In genomic region chr3:196711838-196712513, GRCh38 we compare ENCODE assay signal across 8 cellular contexts. TPM values are rescaled to one million over a fixed set of nuclear protein-coding genes. Genes with fewer than 3 reads are reported as not detected.
DNase-seq lines count a peak whose midpoint lies in the region; ATAC-seq lines count a peak whose summit lies in the region.

Gene CEP19 (minus strand): TSS chr3:196712250. CDS start chr3:196708657, 3,593 bp downstream.
Gene PIGX (plus strand): TSS chr3:196712377.

- H3K36me3 Mint-ChIP-seq in CD4-positive, alpha-beta memory T cell, result peaks cover 5 to 7% of the 10 kb centered on the region in 2 donors
- H3K36me3 Mint-ChIP-seq in activated CD8-positive, alpha-beta T cell treated with anti-CD3 and anti-CD28 coated beads, Interleukin-2, amount 10 ng/mL, durations not matched to agents 7 days and 5 days (ENCODE audit: low read depth), result peaks cover 16% of the 10 kb centered on the region
- H3K36me3 Mint-ChIP-seq in memory B cell, result no peaks in the 10 kb centered on the region

- peak within 1 kb of the TSS; percentile 93 to 100 (median 99) for H3K27ac Mint-ChIP-seq in CD4-positive, alpha-beta memory T cell
- H3K27ac Mint-ChIP-seq in activated CD8-positive, alpha-beta T cell treated with anti-CD3 and anti-CD28 coated beads, Interleukin-2, amount 10 ng/mL, durations not matched to agents 7 days and 5 days, result peak within 1 kb of the TSS; percentile 91
- H3K27ac Mint-ChIP-seq in memory B cell, result peak within 1 kb of the TSS; percentile 100

- no peaks in the 10 kb centered on the region for H3K27me3 Mint-ChIP-seq in CD4-positive, alpha-beta memory T cell
- no peaks in the 10 kb centered on the region for H3K27me3 Mint-ChIP-seq in activated CD8-positive, alpha-beta T cell treated with anti-CD3 and anti-CD28 coated beads, Interleukin-2, amount 10 ng/mL, durations not matched to agents 7 days and 5 days (ENCODE audit: low read depth)
- no peaks in the 10 kb centered on the region for H3K27me3 Mint-ChIP-seq in memory B cell

- CTCF ChIA-PET in CD4-positive, alpha-beta memory T cell (lab: Charles Lee; ENCODE audit: partially characterized antibody), result interaction anchor here (1.3 to 1.9 kb wide), 2 partner anchors 80 to 103 kb away, joined by 3 to 9 read pairs; no protein-coding TSS in a partner anchor
- CTCF ChIA-PET in activated CD8-positive, alpha-beta T cell treated with anti-CD3 and anti-CD28 coated beads, Interleukin-2, amount 10 ng/mL, durations not matched to agents 7 days and 5 days (lab: Charles Lee), result interaction anchor here (1.0 to 1.1 kb wide), 3 partner anchors 27 to 102 kb away, joined by 3 to 6 read pairs (median 3); partner anchors contain the start of gene PAK2

- H3K4me3 Mint-ChIP-seq in CD4-positive, alpha-beta memory T cell, result peak within 1 kb of the TSS; percentile 85 to 98 (median 96)
- peak within 1 kb of the TSS; percentile 86 for H3K4me3 Mint-ChIP-seq in activated CD8-positive, alpha-beta T cell treated with anti-CD3 and anti-CD28 coated beads, Interleukin-2, amount 10 ng/mL, durations not matched to agents 7 days and 5 days
- H3K4me3 Mint-ChIP-seq in memory B cell, result peak within 1 kb of the TSS; percentile 91

- H3K4me1 ChIP-seq in CD4-positive, alpha-beta memory T cell (ENCODE audit: insufficient read depth, low read length), result peaks cover 21% of the 10 kb centered on the region

- H3K9me3 ChIP-seq in CD4-positive, alpha-beta memory T cell (ENCODE audit: control insufficient read depth in 1 of 2, low read length in 2 of 2), result no peaks in the 10 kb centered on the region

- peak within 1 kb of the TSS; percentile 99 for H3K27ac ChIP-seq in CD4-positive, alpha-beta memory T cell (ENCODE audit: low read depth, low read length)

- peak; percentile 77 for ATAC-seq in GM19452 (IDR thresholded peaks at IDR 0.05; ENCODE audit: unreplicated experiment)
- peak; percentile 80 for ATAC-seq in HG03571 (IDR thresholded peaks at IDR 0.05; ENCODE audit: unreplicated experiment)
- ATAC-seq in activated CD8-positive, alpha-beta T cell treated with anti-CD3 and anti-CD28 coated beads, Interleukin-2, amount 10 ng/mL, durations not matched to agents 7 days and 5 days, result peak; percentile 87
- peak; percentile 79 for ATAC-seq in memory B cell (ENCODE audit: low read depth)

- peak; percentile 93 to 98 (median 96) for DNase-seq in CD4-positive, alpha-beta memory T cell
- DNase-seq in NCI-H82 (lab: John Stamatoyannopoulos, UW) (peak; percentile 95), memory B cell (ENCODE audit: low spot score in 2 of 2) (peak; percentile 91 to 95)
- peak; percentile 91 for DNase-seq in activated CD8-positive, alpha-beta T cell treated with anti-CD3 and anti-CD28 coated beads, Interleukin-2, amount 10 ng/mL, durations not matched to agents 7 days and 5 days
- peak; percentile 91 for DNase-seq in effector CD4-positive, alpha-beta T cell
- peak; percentile 77 for DNase-seq in stimulated activated CD8-positive, alpha-beta memory T cell treated with anti-CD3 and anti-CD28 coated beads, Interleukin-12 subunit alpha, Interleukin-12 subunit beta, amount 100 ng/mL, for 1 hour (ENCODE audit: low read depth)

- no peaks in the 10 kb centered on the region for H3K9me3 Mint-ChIP-seq in CD4-positive, alpha-beta memory T cell
- H3K9me3 Mint-ChIP-seq in activated CD8-positive, alpha-beta T cell treated with anti-CD3 and anti-CD28 coated beads, Interleukin-2, amount 10 ng/mL, durations not matched to agents 7 days and 5 days (ENCODE audit: insufficient read depth), result no peaks in the 10 kb centered on the region
- no peaks in the 10 kb centered on the region for H3K9me3 Mint-ChIP-seq in memory B cell

- H3K4me3 ChIP-seq in CD4-positive, alpha-beta memory T cell (ENCODE audit: low read length in 2 of 2), result peak within 1 kb of the TSS; percentile 68 to 87

- H3K4me1 Mint-ChIP-seq in CD4-positive, alpha-beta memory T cell, result peaks cover 12 to 33% (median 24%) of the 10 kb centered on the region in 4 donors
- peaks cover 37% of the 10 kb centered on the region for H3K4me1 Mint-ChIP-seq in activated CD8-positive, alpha-beta T cell treated with anti-CD3 and anti-CD28 coated beads, Interleukin-2, amount 10 ng/mL, durations not matched to agents 7 days and 5 days (ENCODE audit: low read depth)
- peaks cover 9% of the 10 kb centered on the region for H3K4me1 Mint-ChIP-seq in memory B cell

- no peaks in the 10 kb centered on the region for H3K27me3 ChIP-seq in CD4-positive, alpha-beta memory T cell (ENCODE audit: insufficient read depth, low read length)

- intact Hi-C loops in CD4-positive, alpha-beta memory T cell (cut with micrococcal nuclease), result loop anchor here (1.0 kb wide), 4 partner anchors 27 to 280 kb away; partner anchors contain the start of genes NCBP2, PAK2 and UBXN7

- H3K36me3 ChIP-seq in CD4-positive, alpha-beta memory T cell (ENCODE audit: insufficient read depth, low read length), result no peaks in the 10 kb centered on the region

- POLR2A ChIA-PET in CD4-positive, alpha-beta memory T cell (lab: Charles Lee; ENCODE audit: partially characterized antibody), result interaction anchor here (0.5 to 3.6 kb wide), 19 partner anchors 14 to 394 kb away, joined by 3 to 59 read pairs (median 4); partner anchors contain the start of genes DYNLT2B, FBXO45, NCBP2 and NRROS
- POLR2A ChIA-PET in activated CD8-positive, alpha-beta T cell treated with anti-CD3 and anti-CD28 coated beads, Interleukin-2, amount 10 ng/mL, durations not matched to agents 7 days and 5 days (lab: Charles Lee), result interaction anchor here (0.6 to 2.0 kb wide), 10 partner anchors 28 to 230 kb away, joined by 3 to 16 read pairs (median 5); partner anchors contain the start of genes FBXO45, NCBP2, PAK2 and WDR53

RNA-seq across cellular contexts. Expression of gene CEP19, which starts in this region (rescaled TPM):
- total RNA-seq in CD4-positive, alpha-beta memory T cell, result 1 to 10 TPM; 7.8 to 8.2 TPM
- polyA plus RNA-seq in CD4-positive, alpha-beta memory T cell, result 10 to 100 TPM in 1 of 2 donors, 1 to 10 TPM in 1; 5.4 to 10.8 TPM
- 1 to 10 TPM; 4.6 to 5.6 TPM for total RNA-seq in activated CD8-positive, alpha-beta T cell treated with anti-CD3 and anti-CD28 coated beads, Interleukin-2, amount 10 ng/mL, durations not matched to agents 7 days and 5 days

RNA-seq across cellular contexts. Expression of gene PIGX, which starts in this region (rescaled TPM):
- 10 to 100 TPM; 19.1 to 23.7 TPM for total RNA-seq in CD4-positive, alpha-beta memory T cell
- polyA plus RNA-seq in CD4-positive, alpha-beta memory T cell, result 10 to 100 TPM; 34.1 to 37.4 TPM
- total RNA-seq in activated CD8-positive, alpha-beta T cell treated with anti-CD3 and anti-CD28 coated beads, Interleukin-2, amount 10 ng/mL, durations not matched to agents 7 days and 5 days, result 10 to 100 TPM; 41.5 to 42.1 TPM

Comparison
In these comparisons a context has a peak if more than half of its experiments do, and no peak if none do; other contexts are left out.
1. Peak in every context shown above with its lines: DNase-seq, ATAC-seq, H3K4me3 ChIP-seq and H3K27ac ChIP-seq.